Comparison of ENCODE assay signal across 8 cellular contexts in the genomic region with DNA sequence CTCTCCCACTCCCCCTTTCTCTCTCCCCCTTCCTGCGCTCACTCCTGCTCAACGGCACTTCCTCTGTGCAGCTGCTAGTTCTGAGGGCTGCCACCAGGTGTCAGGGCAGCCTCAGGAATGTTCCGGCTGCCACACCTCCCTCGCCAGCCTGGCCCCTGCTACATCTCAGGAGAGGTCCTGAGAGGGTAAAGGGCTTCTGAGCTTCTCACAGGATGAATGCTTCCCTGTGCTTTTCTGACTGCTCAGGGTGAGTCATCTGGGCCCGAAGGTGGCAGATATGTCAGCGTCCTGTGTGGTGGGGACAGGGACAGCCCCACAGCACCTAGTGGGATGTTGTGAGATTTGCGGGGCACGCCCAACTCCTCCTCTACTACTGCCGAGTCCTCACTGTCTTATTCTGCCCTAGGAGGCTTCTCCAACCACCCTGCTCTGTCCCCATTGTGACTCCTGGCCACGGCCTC. TPM values are rescaled to one million over a fixed set of nuclear protein-coding genes. Genes with fewer than 3 reads are reported as not detected.
A peak's percentile ranks its signal among the peaks of the same experiment; 100 is the strongest.
DNase-seq lines count a peak whose midpoint lies in the region; ATAC-seq and TF ChIP-seq lines count a peak whose summit lies in the region.

No MANE protein-coding gene starts in this region.

- H3K36me3 ChIP-seq in NT2/D1 (ENCODE audit: insufficient read depth, insufficient read length, low read length) = peaks cover 18% of the 10 kb centered on the region

- H3K9ac ChIP-seq in NT2/D1 (ENCODE audit: insufficient read length, low read depth) = peak overlapping the region; percentile 21

- H3K9me3 ChIP-seq in NT2/D1 (ENCODE audit: insufficient read depth, low read length) = no peaks in the 10 kb centered on the region

- DNase-seq in DMS53 treated with DMSO at 0.1 percent for 48 hours (lab: John Stamatoyannopoulos, UW; ENCODE audit: unreplicated experiment) (peak; percentile 31), HL-60 (ENCODE audit: low read depth in 1 of 2, low spot score in 1 of 2) (peak; percentile 35 to 50), NT2/D1 (ENCODE audit: low read depth, low spot score) (peak; percentile 72), epithelial cell of proximal tubule (ENCODE audit: low read depth) (no peak)
- DNase-seq in activated CD8-positive, alpha-beta memory T cell treated with anti-CD3 and anti-CD28 coated beads, Interleukin-2, amount 50 U/mL, for 4 hours = peak; percentile 61
- peak; percentile 89 to 95 for DNase-seq in stimulated activated naive CD8-positive, alpha-beta T cell treated with anti-CD3 and anti-CD28 coated beads, Interleukin-15, amount 100 ng/mL, for 72 hours

- peak; percentile 93 for ATAC-seq in GM21390 (IDR thresholded peaks at IDR 0.05; ENCODE audit: unreplicated experiment)
- ATAC-seq in stimulated activated naive CD8-positive, alpha-beta T cell treated with anti-CD3 and anti-CD28 coated beads, Interleukin-15, amount 100 ng/mL, for 72 hours = peak; percentile 99

- H3K9me3 Mint-ChIP-seq in nephron = no peaks in the 10 kb centered on the region
- H3K9me3 Mint-ChIP-seq in stimulated activated naive CD8-positive, alpha-beta T cell treated with anti-CD3 and anti-CD28 coated beads, Interleukin-15, amount 100 ng/mL, for 72 hours = no peaks in the 10 kb centered on the region

- H3K27me3 ChIP-seq in HL-60 (ENCODE audit: insufficient read depth, poor library complexity, severe bottlenecking) (no peaks in the 10 kb centered on the region), NT2/D1 (ENCODE audit: insufficient read depth, insufficient read length) (no peaks in the 10 kb centered on the region)

- TF ChIP-seq CTCF in HL-60 (IDR thresholded peaks at IDR 0.05; ENCODE audit: insufficient read depth, low read length) (peak; percentile 76), epithelial cell of proximal tubule (conservative IDR thresholded peaks at IDR 0.05; ENCODE audit: low read depth, low read length) (peak; percentile 84), nephron (IDR thresholded peaks at IDR 0.05; ENCODE audit: unreplicated experiment in 3 of 3) (peak; percentile 74 to 89 (median 80))

- H3K27ac Mint-ChIP-seq in nephron = no peak overlapping the region
- H3K27ac Mint-ChIP-seq in stimulated activated naive CD8-positive, alpha-beta T cell treated with anti-CD3 and anti-CD28 coated beads, Interleukin-15, amount 100 ng/mL, for 72 hours = peak overlapping the region in 1 of 2 donors; percentile 84

- peaks cover 5% of the 10 kb centered on the region for H3K27me3 Mint-ChIP-seq in nephron (ENCODE audit: low read depth)
- H3K27me3 Mint-ChIP-seq in stimulated activated naive CD8-positive, alpha-beta T cell treated with anti-CD3 and anti-CD28 coated beads, Interleukin-15, amount 100 ng/mL, for 72 hours = no peaks in the 10 kb centered on the region

- H3K4me1 ChIP-seq in NT2/D1 (ENCODE audit: insufficient read depth, insufficient read length) = peaks cover 18% of the 10 kb centered on the region

- H3K4me3 ChIP-seq in HL-60 (replicated peaks; ENCODE audit: insufficient read depth, low read length) = no peak overlapping the region
- no peak overlapping the region for H3K4me3 ChIP-seq in NT2/D1 (ENCODE audit: insufficient read length, low read depth)
- no peak overlapping the region for H3K4me3 ChIP-seq in epithelial cell of proximal tubule (ENCODE audit: low read depth, low read length)

- H3K27ac ChIP-seq in HL-60 (replicated peaks) = no peak overlapping the region

- no peaks in the 10 kb centered on the region for H3K4me1 Mint-ChIP-seq in nephron
- H3K4me1 Mint-ChIP-seq in stimulated activated naive CD8-positive, alpha-beta T cell treated with anti-CD3 and anti-CD28 coated beads, Interleukin-15, amount 100 ng/mL, for 72 hours = peaks cover 48% of the 10 kb centered on the region

- peaks cover 15% of the 10 kb centered on the region for H3K36me3 Mint-ChIP-seq in nephron (ENCODE audit: low read depth)

- H3K4me3 Mint-ChIP-seq in nephron = no peak overlapping the region
- peak overlapping the region in 1 of 2 donors; percentile 49 for H3K4me3 Mint-ChIP-seq in stimulated activated naive CD8-positive, alpha-beta T cell treated with anti-CD3 and anti-CD28 coated beads, Interleukin-15, amount 100 ng/mL, for 72 hours

RNA-seq across cellular contexts. Expression of a gene that starts 49.0 kb away (rescaled TPM):
- 94.0 and 131 TPM in 2 replicates for total RNA-seq in epithelial cell of proximal tubule

RNA-seq across cellular contexts. Expression of a gene that starts 55.2 kb away (rescaled TPM):
- total RNA-seq in epithelial cell of proximal tubule = not detected in 2 replicates
